Comparison of ENCODE assay signal across 34 cellular contexts in genomic region chrX:106588801-106589200, GRCh38. TPM values are rescaled to one million over a fixed set of nuclear protein-coding genes. Genes with fewer than 3 reads are reported as not detected.
DNase-seq lines count a peak whose midpoint lies in the region; ATAC-seq lines count a peak whose summit lies in the region.
"Had no signal": no experiment of that assay in that cellular context is flagged by ENCODE, and none has a peak within 500 bp of the region (broad histone marks: within the 10 kb centered on the region; RNA-seq: fewer than 3 reads in every experiment).

No MANE protein-coding gene starts in this region.

- 0 to 4% methylated on average over 1 to 2 of the region's 2 CpGs for WGBS in GM23248 (ENCODE audit: low coverage in 1 of 2, low lambda C conversion rate in 2 of 2, missing lambda C conversion rate in 2 of 2), 2 experiments

- peak; percentile 79 to 92 for ATAC-seq in activated T-cell treated with anti-CD3 and anti-CD28 coated beads, Interleukin-2, amount 50 U/mL, for 4 hours
- peak; percentile 63 for ATAC-seq in GM18867 (IDR thresholded peaks at IDR 0.05; ENCODE audit: unreplicated experiment)
- peak; percentile 57 for ATAC-seq in HG03342 (IDR thresholded peaks at IDR 0.05; ENCODE audit: unreplicated experiment)
- peak; percentile 92 for ATAC-seq in esophagus mucosa
- ATAC-seq in HG02884 (IDR thresholded peaks at IDR 0.05; ENCODE audit: unreplicated experiment), result no peak
- ATAC-seq in HG03139 (IDR thresholded peaks at IDR 0.05; ENCODE audit: unreplicated experiment), result no peak
- ATAC-seq: heart right ventricle, right cardiac atrium, Right ventricle myocardium inferior, SK-N-SH treated with all-trans-retinoic acid at 6 μM for 48 hours had no signal

- H3K27me3 ChIP-seq in GM23248 (replicated peaks; ENCODE audit: insufficient read depth), result no peaks in the 10 kb centered on the region
- H3K27me3 ChIP-seq: esophagus squamous epithelium, neutrophil, tibial artery had no signal

- no peaks in the 10 kb centered on the region for H3K36me3 Mint-ChIP-seq in activated T-cell treated with anti-CD3 and anti-CD28 coated beads, Interleukin-2, amount 50 U/mL, for 4 hours (ENCODE audit: insufficient read depth)
- H3K36me3 Mint-ChIP-seq: CD4-positive, alpha-beta memory T cell; mesothelial cell of epicardium had no signal

- H3K9me2 ChIP-seq in GM23248 (ENCODE audit: insufficient read depth), result no peaks in the 10 kb centered on the region

- H3K9me3 Mint-ChIP-seq in activated T-cell treated with anti-CD3 and anti-CD28 coated beads, Interleukin-2, amount 50 U/mL, for 4 hours, result no peaks in the 10 kb centered on the region
- H3K9me3 Mint-ChIP-seq: activated CD4-positive, alpha-beta memory T cell treated with anti-CD3 and anti-CD28 coated beads, Interleukin-2, amount 10 ng/mL, durations not matched to agents 7 days and 5 days; CD4-positive, alpha-beta memory T cell; central memory CD8-positive, alpha-beta T cell; dendritic cell treated with granulocyte-macrophage colony-stimulating factor and Interleukin-4, amounts not matched to agents 40 ng/mL and 50 ng/mL, for 4 days; T-helper 1 cell treated with Interleukin-12 subunit alpha and Interleukin-12 subunit beta and Interleukin-4 antibody, amounts not matched to agents 30 μg/mL and 1 μg/mL, for 36 hours had no signal

- H3K4me3 Mint-ChIP-seq in activated T-cell treated with anti-CD3 and anti-CD28 coated beads, Interleukin-2, amount 50 U/mL, for 4 hours, result no peak overlapping the region
- H3K4me3 Mint-ChIP-seq: activated CD4-positive, alpha-beta memory T cell treated with anti-CD3 and anti-CD28 coated beads, Interleukin-2, amount 10 ng/mL, durations not matched to agents 7 days and 5 days; CD4-positive, alpha-beta memory T cell; central memory CD8-positive, alpha-beta T cell; dendritic cell treated with granulocyte-macrophage colony-stimulating factor and Interleukin-4, amounts not matched to agents 40 ng/mL and 50 ng/mL, for 4 days; mesothelial cell of epicardium; T-helper 1 cell treated with Interleukin-12 subunit alpha and Interleukin-12 subunit beta and Interleukin-4 antibody, amounts not matched to agents 30 μg/mL and 1 μg/mL, for 36 hours had no signal

- no peak overlapping the region for H3K9ac ChIP-seq in GM23248

- H3F3A ChIP-seq in GM23248 (ENCODE audit: insufficient read depth), result no peaks in the 10 kb centered on the region

- H3K9me3 ChIP-seq in GM23248 (ENCODE audit: low read depth), result no peaks in the 10 kb centered on the region
- H3K9me3 ChIP-seq: esophagus squamous epithelium, heart right ventricle, neutrophil, tibial artery had no signal

- H3K27ac ChIP-seq in GM23248, result no peak overlapping the region
- H3K27ac ChIP-seq: esophagus squamous epithelium, heart right ventricle, neutrophil, PC-9, tibial artery had no signal

- peaks cover 2% of the 10 kb centered on the region for H3K27me3 Mint-ChIP-seq in activated T-cell treated with anti-CD3 and anti-CD28 coated beads, Interleukin-2, amount 50 U/mL, for 4 hours (ENCODE audit: low read depth)
- H3K27me3 Mint-ChIP-seq: activated CD4-positive, alpha-beta memory T cell treated with anti-CD3 and anti-CD28 coated beads, Interleukin-2, amount 10 ng/mL, durations not matched to agents 7 days and 5 days; CD4-positive, alpha-beta memory T cell; central memory CD8-positive, alpha-beta T cell; dendritic cell treated with granulocyte-macrophage colony-stimulating factor and Interleukin-4, amounts not matched to agents 40 ng/mL and 50 ng/mL, for 4 days had no signal

- H3K4me3 ChIP-seq in GM23248, result no peak overlapping the region
- H3K4me3 ChIP-seq: esophagus squamous epithelium, heart right ventricle, PC-9, tibial artery had no signal

- no peaks in the 10 kb centered on the region for H4K20me1 ChIP-seq in GM23248 (ENCODE audit: insufficient read depth)

- no peaks in the 10 kb centered on the region for H3K36me3 ChIP-seq in GM23248 (ENCODE audit: low read depth)
- H3K36me3 ChIP-seq: esophagus squamous epithelium, heart right ventricle, neutrophil, tibial artery had no signal

- no peaks in the 10 kb centered on the region for H3K4me1 ChIP-seq in GM23248 (ENCODE audit: insufficient read depth)
- H3K4me1 ChIP-seq: esophagus squamous epithelium, heart right ventricle, tibial artery had no signal

- H3K4me2 ChIP-seq in GM23248 (ENCODE audit: unreplicated experiment), result no peak overlapping the region
- H3K4me2 ChIP-seq: PC-9 had no signal

- peaks cover 4% of the 10 kb centered on the region for H3K4me1 Mint-ChIP-seq in activated T-cell treated with anti-CD3 and anti-CD28 coated beads, Interleukin-2, amount 50 U/mL, for 4 hours (ENCODE audit: low read depth)
- H3K4me1 Mint-ChIP-seq: activated CD4-positive, alpha-beta memory T cell treated with anti-CD3 and anti-CD28 coated beads, Interleukin-2, amount 10 ng/mL, durations not matched to agents 7 days and 5 days; central memory CD8-positive, alpha-beta T cell; mesothelial cell of epicardium had no signal

- H3K79me2 ChIP-seq in GM23248 (ENCODE audit: insufficient read depth), result no peaks in the 10 kb centered on the region

- in situ Hi-C loops in GM23248 (cut with MboI), result no loop called here

- no peak for DNase-seq in activated T-cell treated with anti-CD3 and anti-CD28 coated beads, Interleukin-2, amount 50 U/mL, for 4 hours
- no peak for DNase-seq in activated T-cell treated with anti-CD3 and anti-CD28 coated beads, Interleukin-2, amount 50 U/mL, for 48 hours
- no peak for DNase-seq in GM23248
- DNase-seq: activated CD4-positive, alpha-beta memory T cell treated with anti-CD3 and anti-CD28 coated beads, Interleukin-2, amount 10 ng/mL, durations not matched to agents 7 days and 5 days; activated CD4-positive, CD25-positive, alpha-beta regulatory T cell treated with anti-CD3 and anti-CD28 coated beads, Interleukin-2, amount 50 U/mL, for 72 hours; activated gamma-delta T cell treated with Interleukin-2 at 50 U/mL for 16 hours; CD4-positive, alpha-beta memory T cell; esophagus squamous epithelium; foreskin melanocyte; heart right ventricle; kidney; MM.1S; NCI-H1105 treated with DMSO at 0.1 percent for 48 hours; NCI-H2171 treated with DMSO at 0.1 percent for 48 hours; NCI-H510A treated with DMSO at 0.1 percent for 48 hours; NK-92 treated with Interleukin-12 subunit alpha and Interleukin-12 subunit beta, amount 100 ng/mL, for 24 hours; PC-9; right cardiac atrium; stimulated activated CD4-positive, alpha-beta T cell treated with anti-CD3 and anti-CD28 coated beads, Interleukin-2, amount 100 ng/mL, for 24 hours; tibial artery had no signal

- H2AFZ ChIP-seq in GM23248, result no peak overlapping the region
- H2AFZ ChIP-seq: PC-9 had no signal

RNA-seq across cellular contexts. Expression of gene RADX, which starts 23.0 kb away (rescaled TPM):
- 1 to 10 TPM; 4.3 to 5.2 (median 4.3) TPM for total RNA-seq in activated T-cell treated with anti-CD3 and anti-CD28 coated beads, Interleukin-2, amount 50 U/mL, for 4 hours
- total RNA-seq in esophagus mucosa, result 0.76 TPM
- total RNA-seq in GM23248 (2014; rRNA removed; shearing (Covaris generic)), result 1.3 and 2.1 TPM in 2 replicates
- polyA plus RNA-seq in GM23248 (2016; fragmentation: Nextera tagmentation; extraction: Ambion mirVana), result 0.53 and 1.1 TPM in 2 replicates
- total RNA-seq: A673, Daoy had no signal

Comparison
In these comparisons a context has a peak if more than half of its experiments do, and no peak if none do; other contexts are left out.
1. ATAC-seq: peak in activated T-cell treated with anti-CD3 and anti-CD28 coated beads, Interleukin-2, amount 50 U/mL, for 4 hours (2 of 2), GM18867 (single experiment), HG03342 (single experiment) and esophagus mucosa (single experiment); none in HG02884 (single experiment) and HG03139 (single experiment).